ENCODE assay signal across 8 cellular contexts in genomic region chr21:34201441-34201838, GRCh38.
DNase-seq lines count a peak whose midpoint lies in the region; ATAC-seq and TF ChIP-seq lines count a peak whose summit lies in the region.

No MANE protein-coding gene starts in this region.

- H3K27me3 ChIP-seq in lower lobe of right lung (ENCODE audit: low read depth) (no peaks in the 10 kb centered on the region), thoracic aorta (replicated peaks; ENCODE audit: insufficient read depth) (no peaks in the 10 kb centered on the region)

- CTCF ChIA-PET in activated CD8-positive, alpha-beta memory T cell treated with anti-CD3 and anti-CD28 coated beads, Interleukin-2, amount 10 ng/mL, durations not matched to agents 7 days and 5 days (lab: Charles Lee) = interaction anchor here (0.8 to 2.0 kb wide), 7 partner anchors 10 to 277 kb away, joined by 3 to 7 read pairs (median 4); no protein-coding TSS in a partner anchor

- peaks cover 55% of the 10 kb centered on the region for H3K4me1 Mint-ChIP-seq in activated CD8-positive, alpha-beta memory T cell treated with anti-CD3 and anti-CD28 coated beads, Interleukin-2, amount 10 ng/mL, durations not matched to agents 7 days and 5 days

- H3K27me3 Mint-ChIP-seq in activated CD8-positive, alpha-beta memory T cell treated with anti-CD3 and anti-CD28 coated beads, Interleukin-2, amount 10 ng/mL, durations not matched to agents 7 days and 5 days = no peaks in the 10 kb centered on the region

- in situ Hi-C loops in astrocyte of the spinal cord (cut with HindIII; ENCODE audit: low sequenced_read_pairs) = no loop called here

- H3K4me1 ChIP-seq in lower lobe of right lung (peaks cover 31% of the 10 kb centered on the region), thoracic aorta (ENCODE audit: control insufficient read depth in 1 of 2, low read depth in 2 of 2) (peaks cover 36 to 68% of the 10 kb centered on the region in 2 donors)

- H3K27ac Mint-ChIP-seq in activated CD8-positive, alpha-beta memory T cell treated with anti-CD3 and anti-CD28 coated beads, Interleukin-2, amount 10 ng/mL, durations not matched to agents 7 days and 5 days = peak overlapping the region; percentile 63

- H3K36me3 ChIP-seq in lower lobe of right lung = no peaks in the 10 kb centered on the region
- no peaks in the 10 kb centered on the region for H3K36me3 ChIP-seq in thoracic aorta

- H3K9me3 ChIP-seq in lower lobe of right lung (no peaks in the 10 kb centered on the region), thoracic aorta (no peaks in the 10 kb centered on the region)

- no peak for TF ChIP-seq CTCF in astrocyte of the spinal cord (IDR thresholded peaks at IDR 0.05; ENCODE audit: low read depth, low read length)
- no peak for TF ChIP-seq CTCF in lower lobe of right lung (IDR thresholded peaks at IDR 0.05)
- TF ChIP-seq CTCF in thoracic aorta (IDR thresholded peaks at IDR 0.05) = no peak

- intact Hi-C loops in lower lobe of right lung (cut with DNase I) = no loop called here

- H3K27ac ChIP-seq in lower lobe of right lung (peak overlapping the region; percentile 65), thoracic aorta (peak overlapping the region; percentile 73 to 84)

- H3K4me3 Mint-ChIP-seq in activated CD8-positive, alpha-beta memory T cell treated with anti-CD3 and anti-CD28 coated beads, Interleukin-2, amount 10 ng/mL, durations not matched to agents 7 days and 5 days = peak overlapping the region; percentile 56

- H3K4me3 ChIP-seq in astrocyte of the spinal cord (ENCODE audit: low read depth, low read length) = peak overlapping the region; percentile 37
- peak overlapping the region; percentile 54 for H3K4me3 ChIP-seq in lower lobe of right lung
- H3K4me3 ChIP-seq in thoracic aorta = peak overlapping the region; percentile 72

- no peaks in the 10 kb centered on the region for H3K9me3 Mint-ChIP-seq in activated CD8-positive, alpha-beta memory T cell treated with anti-CD3 and anti-CD28 coated beads, Interleukin-2, amount 10 ng/mL, durations not matched to agents 7 days and 5 days (ENCODE audit: low read depth)

- DNase-seq in activated CD8-positive, alpha-beta memory T cell treated with anti-CD3 and anti-CD28 coated beads, Interleukin-2, amount 10 ng/mL, durations not matched to agents 7 days and 5 days = no peak
- DNase-seq in activated CD8-positive, alpha-beta memory T cell treated with anti-CD3 and anti-CD28 coated beads, Interleukin-2, amount 50 U/mL, for 48 hours = no peak
- DNase-seq in astrocyte of the spinal cord (ENCODE audit: low read depth, low spot score) (no peak), lower lobe of right lung (no peak), thoracic aorta (ENCODE audit: low spot score) (no peak), NCI-H1092 treated with DMSO at 0.1 percent for 48 hours (lab: John Stamatoyannopoulos, UW) (no peak)

- ATAC-seq in activated CD8-positive, alpha-beta memory T cell treated with anti-CD3 and anti-CD28 coated beads, Interleukin-2, amount 10 ng/mL, durations not matched to agents 7 days and 5 days = no peak
- ATAC-seq in lower lobe of right lung = peak in 1 of 2 donors; percentile 3
- ATAC-seq in thoracic aorta (ENCODE audit: insufficient number of reproducible peaks, low FRiP score, low read depth) = no peak
- no peak for ATAC-seq in HG02973 (IDR thresholded peaks at IDR 0.05; ENCODE audit: unreplicated experiment)
- ATAC-seq in esophagus mucosa = no peak

- peaks cover 3% of the 10 kb centered on the region for H3K36me3 Mint-ChIP-seq in activated CD8-positive, alpha-beta memory T cell treated with anti-CD3 and anti-CD28 coated beads, Interleukin-2, amount 10 ng/mL, durations not matched to agents 7 days and 5 days
